Comparison of ENCODE assay signal across 1 cellular context in genomic region chr14:22588419-22589095, GRCh38.
TF ChIP-seq lines count a peak whose summit lies in the region.

No MANE protein-coding gene starts in this region.

TF ChIP-seq in SK-N-SH, 30 proteins besides CTCF, POLR2A, EP300 and RAD21 (continued from another document):
- no peak for TF ChIP-seq NFIC (IDR thresholded peaks at IDR 0.05; ENCODE audit: borderline replicate concordance)
